20 cellular contexts compared by ENCODE assay signal in genomic region chr3:46587268-46587667, GRCh38. TPM values are rescaled to one million over a fixed set of nuclear protein-coding genes. Genes with fewer than 3 reads are reported as not detected.
"Had no signal": no experiment of that assay in that cellular context is flagged by ENCODE, and none has a peak within 500 bp of the region (broad histone marks: within the 10 kb centered on the region; RNA-seq: fewer than 3 reads in every experiment).

No MANE protein-coding gene starts in this region.

RNA-seq across cellular contexts. Expression of gene LRRC2, which starts 21.2 kb away (rescaled TPM):
- total RNA-seq: activated B cell treated with CpG ODN at 0.5 μM for 24 hours; activated CD4-positive, alpha-beta memory T cell treated with anti-CD3 and anti-CD28 coated beads for 36 hours; activated CD4-positive, alpha-beta T cell treated with anti-CD3 and anti-CD28 coated beads, Interleukin-2, amount 10 ng/mL, durations not matched to agents 24 days and 14 days; activated CD8-positive, alpha-beta memory T cell treated with anti-CD3 and anti-CD28 coated beads for 36 hours; activated CD8-positive, alpha-beta T cell treated with anti-CD3 and anti-CD28 coated beads for 36 hours; activated naive CD4-positive, alpha-beta T cell treated with anti-CD3 and anti-CD28 coated beads for 36 hours; activated naive CD4-positive, alpha-beta T cell treated with anti-CD3 and anti-CD28 coated beads, Interleukin-2, amount 50 U/mL, for 72 hours; activated naive CD8-positive, alpha-beta T cell treated with anti-CD3 and anti-CD28 coated beads for 36 hours; activated T-helper 1 cell treated with anti-CD3 and anti-CD28 coated beads, Interleukin-12 subunit alpha, Interleukin-12 subunit beta, Interleukin-2, Interleukin-4 antibody, amounts not matched to agents 30 ng/mL and 10 ng/mL and 1 ng/mL, durations not matched to agents 14 hours and 24 hours and 36 hours; activated T-helper 17 cell treated with anti-CD3 and anti-CD28 coated beads, Interleukin-2, amount 50 U/mL, for 72 hours; ascending aorta; T-helper 2 cell treated with Interferon-gamma antibody and Interleukin-4, amounts not matched to agents 100 ng/mL and 5 ng/mL, for 36 hours had no signal

RNA-seq across cellular contexts. Expression of gene FAM240A, which starts 25.1 kb away (rescaled TPM):
- total RNA-seq: activated B cell treated with CpG ODN at 0.5 μM for 24 hours; activated CD4-positive, alpha-beta memory T cell treated with anti-CD3 and anti-CD28 coated beads for 36 hours; activated CD4-positive, alpha-beta T cell treated with anti-CD3 and anti-CD28 coated beads, Interleukin-2, amount 10 ng/mL, durations not matched to agents 24 days and 14 days; activated CD8-positive, alpha-beta memory T cell treated with anti-CD3 and anti-CD28 coated beads for 36 hours; activated CD8-positive, alpha-beta T cell treated with anti-CD3 and anti-CD28 coated beads for 36 hours; activated naive CD4-positive, alpha-beta T cell treated with anti-CD3 and anti-CD28 coated beads for 36 hours; activated naive CD4-positive, alpha-beta T cell treated with anti-CD3 and anti-CD28 coated beads, Interleukin-2, amount 50 U/mL, for 72 hours; activated naive CD8-positive, alpha-beta T cell treated with anti-CD3 and anti-CD28 coated beads for 36 hours; activated T-cell treated with anti-CD3 and anti-CD28 coated beads, Interleukin-2, amount 50 U/mL, for 4 hours; activated T-cell treated with anti-CD3 and anti-CD28 coated beads, Interleukin-2, amount 50 U/mL, for 72 hours; activated T-helper 1 cell treated with anti-CD3 and anti-CD28 coated beads, Interleukin-12 subunit alpha, Interleukin-12 subunit beta, Interleukin-2, Interleukin-4 antibody, amounts not matched to agents 30 ng/mL and 10 ng/mL and 1 ng/mL, durations not matched to agents 14 hours and 24 hours and 36 hours; activated T-helper 17 cell treated with anti-CD3 and anti-CD28 coated beads, Interleukin-2, amount 50 U/mL, for 72 hours; ascending aorta; bronchial epithelial cell; cardiac muscle cell; chondrocyte; T-helper 1 cell treated with Interleukin-12 subunit alpha and Interleukin-12 subunit beta and Interleukin-4 antibody, amounts not matched to agents 30 ng/mL and 1 ng/mL, for 36 hours; T-helper 17 cell; T-helper 2 cell treated with Interferon-gamma antibody and Interleukin-4, amounts not matched to agents 100 ng/mL and 5 ng/mL, for 36 hours had no signal
- polyA plus RNA-seq: adrenal gland, cardiac muscle cell had no signal
